ENCODE assay signal across 15 cellular contexts in the genomic region with DNA sequence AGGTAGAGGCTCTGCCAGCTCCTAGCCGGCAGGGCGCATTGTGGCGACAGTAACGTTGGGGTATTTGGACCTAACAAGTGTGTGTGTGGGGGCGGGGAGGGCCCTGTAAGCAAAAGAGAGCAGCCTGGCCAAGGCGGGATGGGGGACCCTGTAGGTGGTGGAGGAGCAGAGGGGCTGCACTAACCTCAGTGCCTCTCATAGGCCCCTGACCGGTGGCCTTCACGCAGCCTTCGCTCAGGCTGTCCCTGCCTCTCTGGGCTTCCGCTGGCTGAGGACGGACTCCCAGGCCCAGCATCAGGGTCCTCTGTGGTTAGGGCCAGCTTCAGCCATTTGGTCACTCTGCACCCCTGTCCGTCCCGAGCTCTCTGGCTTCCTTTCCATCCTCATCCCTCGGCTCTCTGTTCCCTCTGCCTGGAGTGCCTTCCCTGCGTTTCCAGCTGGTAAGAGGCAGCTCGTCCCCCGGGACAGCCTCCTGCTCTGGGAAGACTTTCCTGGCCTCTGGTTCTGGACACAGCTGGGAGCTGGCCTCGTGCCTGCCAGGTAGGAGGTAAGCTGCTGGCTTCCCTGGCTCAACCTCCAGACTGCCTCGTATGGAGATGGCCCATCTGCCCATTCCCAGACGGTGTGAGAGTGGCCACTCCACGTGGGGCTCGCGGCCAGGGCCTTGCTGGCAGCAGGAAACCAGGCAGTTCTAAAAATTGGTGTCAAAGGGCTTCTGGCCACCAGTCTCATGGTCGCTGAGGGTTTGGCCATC. TPM values are rescaled to one million over a fixed set of nuclear protein-coding genes. Genes with fewer than 3 reads are reported as not detected.
DNase-seq lines count a peak whose midpoint lies in the region; ATAC-seq and TF ChIP-seq lines count a peak whose summit lies in the region.
"Had no signal": no experiment of that assay in that cellular context is flagged by ENCODE, and none has a peak within 500 bp of the region (broad histone marks: within the 10 kb centered on the region; RNA-seq: fewer than 3 reads in every experiment).

No MANE protein-coding gene starts in this region.

- H3K23ac ChIP-seq in mesenchymal stem cell (ENCODE audit: low read length in 2 of 2) = no peak overlapping the region

- H2BK15ac ChIP-seq in mesenchymal stem cell (ENCODE audit: low read depth, poor library complexity, severe bottlenecking) = no peak overlapping the region

- ATAC-seq in right cardiac atrium = no peak
- no peak for ATAC-seq in gastrocnemius medialis
- no peak for ATAC-seq in GM21526 (IDR thresholded peaks at IDR 0.05; ENCODE audit: low FRiP score, unreplicated experiment)
- ATAC-seq: GM12878, HepG2 had no signal

- no peak overlapping the region for H4K8ac ChIP-seq in mesenchymal stem cell (ENCODE audit: low read length)

- H3K9me3 ChIP-seq in right cardiac atrium (ENCODE audit: control insufficient read depth, low read length) = no peaks in the 10 kb centered on the region
- no peaks in the 10 kb centered on the region for H3K9me3 ChIP-seq in right atrium auricular region
- no peaks in the 10 kb centered on the region for H3K9me3 ChIP-seq in mesenchymal stem cell (ENCODE audit: control insufficient read depth, low read length)
- no peaks in the 10 kb centered on the region for H3K9me3 ChIP-seq in gastrocnemius medialis

- H3K14ac ChIP-seq in mesenchymal stem cell (ENCODE audit: low read length in 2 of 2) = no peak overlapping the region

- H3K27ac ChIP-seq in right cardiac atrium (ENCODE audit: low read length) = no peak overlapping the region
- no peak overlapping the region for H3K27ac ChIP-seq in right atrium auricular region
- H3K27ac ChIP-seq in mesenchymal stem cell (ENCODE audit: low read length, poor library complexity, severe bottlenecking) = no peak overlapping the region
- H3K27ac ChIP-seq in gastrocnemius medialis = no peak overlapping the region

- H3K4me1 ChIP-seq in right cardiac atrium (ENCODE audit: control insufficient read depth, insufficient read depth, low read length) (no peaks in the 10 kb centered on the region), right atrium auricular region (no peaks in the 10 kb centered on the region), mesenchymal stem cell (ENCODE audit: control insufficient read depth, insufficient read depth, low read depth, low read length) (peaks cover 1% of the 10 kb centered on the region), gastrocnemius medialis (peaks cover 0 to 6% of the 10 kb centered on the region in 2 donors)

- DNase-seq in right cardiac atrium = peak in 2 of 3 donors; percentile 26 to 37
- DNase-seq in right atrium auricular region (ENCODE audit: low spot score) = no peak
- peak; percentile 66 for DNase-seq in cerebellum (ENCODE audit: low spot score)
- no peak for DNase-seq in mesenchymal stem cell
- DNase-seq in gastrocnemius medialis = no peak
- no peak for DNase-seq in NCI-H446 (lab: John Stamatoyannopoulos, UW)
- DNase-seq: Calu3; CD4-positive, alpha-beta T cell; DMS 273 treated with DMSO at 0.1 percent for 48 hours; GOT3; HCEC 1CT; HFFc6 had no signal

- peak overlapping the region; percentile 20 for H4K91ac ChIP-seq in mesenchymal stem cell (ENCODE audit: low read length)

- TF ChIP-seq POLR2A in gastrocnemius medialis (IDR thresholded peaks at IDR 0.05) = no peak

- H2BK120ac ChIP-seq in mesenchymal stem cell (ENCODE audit: low read depth, low read length) = no peak overlapping the region

- no peak overlapping the region for H2AK5ac ChIP-seq in mesenchymal stem cell (ENCODE audit: low read length, severe bottlenecking)

- H3K79me1 ChIP-seq in mesenchymal stem cell (replicated peaks; ENCODE audit: low read length, poor library complexity, severe bottlenecking) = no peaks in the 10 kb centered on the region

- H3K4me3 ChIP-seq in right cardiac atrium (ENCODE audit: low read length) = no peak overlapping the region
- H3K4me3 ChIP-seq in right atrium auricular region = no peak overlapping the region
- H3K4me3 ChIP-seq in mesenchymal stem cell (ENCODE audit: insufficient read depth in 1 of 2, low read depth in 1 of 2, low read length in 2 of 2) = no peak overlapping the region
- no peak overlapping the region for H3K4me3 ChIP-seq in gastrocnemius medialis
- H3K4me3 ChIP-seq: GM12878 had no signal

- H3K27me3 ChIP-seq in right cardiac atrium (ENCODE audit: control insufficient read depth, insufficient read depth) (no peaks in the 10 kb centered on the region), right atrium auricular region (no peaks in the 10 kb centered on the region), mesenchymal stem cell (ENCODE audit: control insufficient read depth in 1 of 2, insufficient read depth in 1 of 2, low read length in 2 of 2) (peaks cover 1 to 45% of the 10 kb centered on the region in 2 experiments), gastrocnemius medialis (no peaks in the 10 kb centered on the region)

- no peak overlapping the region for H3K4me2 ChIP-seq in mesenchymal stem cell (ENCODE audit: low read length, poor library complexity, severe bottlenecking)

- no peaks in the 10 kb centered on the region for H3K36me3 ChIP-seq in right atrium auricular region
- H3K36me3 ChIP-seq in mesenchymal stem cell (ENCODE audit: control insufficient read depth in 1 of 2, insufficient read depth in 2 of 2, low read depth in 1 of 2, low read length in 2 of 2) = no peaks in the 10 kb centered on the region
- no peaks in the 10 kb centered on the region for H3K36me3 ChIP-seq in gastrocnemius medialis

- no peak overlapping the region for H2AFZ ChIP-seq in mesenchymal stem cell (ENCODE audit: low read depth, low read length)

- H2BK12ac ChIP-seq in mesenchymal stem cell (ENCODE audit: low read length in 2 of 2) = no peak overlapping the region

- TF ChIP-seq CTCF in right atrium auricular region (IDR thresholded peaks at IDR 0.05) (no peak), gastrocnemius medialis (IDR thresholded peaks at IDR 0.05 in 4 of 5, conservative IDR thresholded peaks at IDR 0.05 in 1 of 5) (no peak)

- H3K18ac ChIP-seq in mesenchymal stem cell (ENCODE audit: low read depth in 1 of 2, low read length in 2 of 2) = no peak overlapping the region

- in situ Hi-C loops in gastrocnemius medialis (cut with MboI; ENCODE audit: low sequenced_read_pairs in 4 of 4) = loop anchor here in 1 of 4 donors (25.0 kb wide), 1 partner anchor 590 kb away; the partner anchor contains the start of gene ZNF354B

- 75% methylated on average over 24 of the region's 24 CpGs for WGBS in right cardiac atrium
- 83% methylated on average over 24 of the region's 24 CpGs for WGBS in mesenchymal stem cell

- no peak overlapping the region for H2BK5ac ChIP-seq in mesenchymal stem cell (ENCODE audit: low read depth, low read length, poor library complexity, severe bottlenecking)

- intact Hi-C loops in right cardiac atrium (cut with DNase I) (no loop called here), gastrocnemius medialis (cut with DNase I; ENCODE audit: low total_unique reads) (no loop called here)

- no peak overlapping the region for H3K4ac ChIP-seq in mesenchymal stem cell (ENCODE audit: low read depth in 1 of 2, low read length in 2 of 2)

- H3K9ac ChIP-seq in mesenchymal stem cell (ENCODE audit: low read length) = no peak overlapping the region

RNA-seq across cellular contexts. Expression of gene PHYKPL, which starts 39.3 kb away (rescaled TPM):
- 10 to 100 TPM; 41.0 to 53.6 (median 48.5) TPM for total RNA-seq in right cardiac atrium
- 35.3 TPM for polyA plus RNA-seq in right cardiac atrium
- 10 to 100 TPM; 22.8 to 34.5 TPM for total RNA-seq in right atrium auricular region
- total RNA-seq in cerebellum = 32.4 TPM
- 14.7 TPM for polyA plus RNA-seq in mesenchymal stem cell (2013, experiment 1 of 2)
- polyA plus RNA-seq in mesenchymal stem cell (2013, experiment 2 of 2) = 13.6 TPM
- 10 to 100 TPM; 25.0 to 54.6 (median 33.7) TPM for total RNA-seq in gastrocnemius medialis

Comparison
In these comparisons a context has a peak if more than half of its experiments do, and no peak if none do; other contexts are left out.
1. DNase-seq: peak in right cardiac atrium (2 of 3) and cerebellum (single experiment); none in right atrium auricular region (single experiment), mesenchymal stem cell (single experiment), gastrocnemius medialis (0 of 2) and NCI-H446 (0 of 2).